In the genomic region with DNA sequence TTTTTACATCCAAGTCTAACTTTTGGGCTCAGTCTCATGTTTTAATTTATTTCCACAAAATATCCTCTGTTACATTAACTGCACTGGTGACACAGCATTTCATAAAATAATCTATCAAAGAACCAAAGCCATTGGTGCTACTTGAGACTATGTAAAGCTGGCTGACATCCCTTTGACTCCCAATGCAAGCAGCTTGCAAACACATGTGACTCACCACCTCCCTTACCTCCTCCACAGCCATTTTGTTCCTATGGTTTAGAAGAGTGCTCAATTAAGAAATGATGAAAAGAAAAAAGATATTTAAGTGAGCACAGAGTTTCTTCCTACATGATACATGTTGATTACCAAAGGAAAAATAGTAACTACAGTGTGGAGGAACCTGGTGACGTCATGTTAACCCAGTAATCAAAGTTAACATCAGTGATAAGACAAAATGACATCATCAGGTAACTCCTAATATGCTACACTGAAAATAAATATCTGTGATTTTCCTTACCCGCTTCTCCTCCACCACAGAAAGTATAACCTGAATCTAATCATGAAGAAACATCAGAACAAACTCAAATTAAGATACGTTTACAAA, we compare ENCODE assay signal across 2 cellular contexts.
TF ChIP-seq lines count a peak whose summit lies in the region.

No MANE protein-coding gene starts in this region.

TF ChIP-seq in HepG2, 621 proteins besides CTCF, POLR2A, EP300 and RAD21:
- TF ChIP-seq, protein P1, sequence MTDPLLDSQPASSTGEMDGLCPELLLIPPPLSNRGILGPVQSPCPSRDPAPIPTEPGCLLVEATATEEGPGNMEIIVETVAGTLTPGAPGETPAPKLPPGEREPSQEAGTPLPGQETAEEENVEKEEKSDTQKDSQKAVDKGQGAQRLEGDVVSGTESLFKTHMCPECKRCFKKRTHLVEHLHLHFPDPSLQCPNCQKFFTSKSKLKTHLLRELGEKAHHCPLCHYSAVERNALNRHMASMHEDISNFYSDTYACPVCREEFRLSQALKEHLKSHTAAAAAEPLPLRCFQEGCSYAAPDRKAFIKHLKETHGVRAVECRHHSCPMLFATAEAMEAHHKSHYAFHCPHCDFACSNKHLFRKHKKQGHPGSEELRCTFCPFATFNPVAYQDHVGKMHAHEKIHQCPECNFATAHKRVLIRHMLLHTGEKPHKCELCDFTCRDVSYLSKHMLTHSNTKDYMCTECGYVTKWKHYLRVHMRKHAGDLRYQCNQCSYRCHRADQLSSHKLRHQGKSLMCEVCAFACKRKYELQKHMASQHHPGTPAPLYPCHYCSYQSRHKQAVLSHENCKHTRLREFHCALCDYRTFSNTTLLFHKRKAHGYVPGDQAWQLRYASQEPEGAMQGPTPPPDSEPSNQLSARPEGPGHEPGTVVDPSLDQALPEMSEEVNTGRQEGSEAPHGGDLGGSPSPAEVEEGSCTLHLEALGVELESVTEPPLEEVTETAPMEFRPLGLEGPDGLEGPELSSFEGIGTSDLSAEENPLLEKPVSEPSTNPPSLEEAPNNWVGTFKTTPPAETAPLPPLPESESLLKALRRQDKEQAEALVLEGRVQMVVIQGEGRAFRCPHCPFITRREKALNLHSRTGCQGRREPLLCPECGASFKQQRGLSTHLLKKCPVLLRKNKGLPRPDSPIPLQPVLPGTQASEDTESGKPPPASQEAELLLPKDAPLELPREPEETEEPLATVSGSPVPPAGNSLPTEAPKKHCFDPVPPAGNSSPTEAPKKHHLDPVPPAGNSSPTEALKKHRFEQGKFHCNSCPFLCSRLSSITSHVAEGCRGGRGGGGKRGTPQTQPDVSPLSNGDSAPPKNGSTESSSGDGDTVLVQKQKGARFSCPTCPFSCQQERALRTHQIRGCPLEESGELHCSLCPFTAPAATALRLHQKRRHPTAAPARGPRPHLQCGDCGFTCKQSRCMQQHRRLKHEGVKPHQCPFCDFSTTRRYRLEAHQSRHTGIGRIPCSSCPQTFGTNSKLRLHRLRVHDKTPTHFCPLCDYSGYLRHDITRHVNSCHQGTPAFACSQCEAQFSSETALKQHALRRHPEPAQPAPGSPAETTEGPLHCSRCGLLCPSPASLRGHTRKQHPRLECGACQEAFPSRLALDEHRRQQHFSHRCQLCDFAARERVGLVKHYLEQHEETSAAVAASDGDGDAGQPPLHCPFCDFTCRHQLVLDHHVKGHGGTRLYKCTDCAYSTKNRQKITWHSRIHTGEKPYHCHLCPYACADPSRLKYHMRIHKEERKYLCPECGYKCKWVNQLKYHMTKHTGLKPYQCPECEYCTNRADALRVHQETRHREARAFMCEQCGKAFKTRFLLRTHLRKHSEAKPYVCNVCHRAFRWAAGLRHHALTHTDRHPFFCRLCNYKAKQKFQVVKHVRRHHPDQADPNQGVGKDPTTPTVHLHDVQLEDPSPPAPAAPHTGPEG (CRISPR knock-in tag; IDR thresholded peaks at IDR 0.05) = no peak
- TF ChIP-seq CREB1 (IDR thresholded peaks at IDR 0.05) (peak; percentile 77), CREB1 (CRISPR knock-in tag; IDR thresholded peaks at IDR 0.05) (no peak), ATF7 (IDR thresholded peaks at IDR 0.05) (peak; percentile 96), ATF7 (CRISPR knock-in tag; IDR thresholded peaks at IDR 0.05) (no peak), ZNF703 (CRISPR knock-in tag; IDR thresholded peaks at IDR 0.05; ENCODE audit: borderline replicate concordance) (no peak), ZNF576 (CRISPR knock-in tag; IDR thresholded peaks at IDR 0.05) (no peak), ZNF549 (CRISPR knock-in tag; IDR thresholded peaks at IDR 0.05) (no peak)
- TF ChIP-seq, protein P2, sequence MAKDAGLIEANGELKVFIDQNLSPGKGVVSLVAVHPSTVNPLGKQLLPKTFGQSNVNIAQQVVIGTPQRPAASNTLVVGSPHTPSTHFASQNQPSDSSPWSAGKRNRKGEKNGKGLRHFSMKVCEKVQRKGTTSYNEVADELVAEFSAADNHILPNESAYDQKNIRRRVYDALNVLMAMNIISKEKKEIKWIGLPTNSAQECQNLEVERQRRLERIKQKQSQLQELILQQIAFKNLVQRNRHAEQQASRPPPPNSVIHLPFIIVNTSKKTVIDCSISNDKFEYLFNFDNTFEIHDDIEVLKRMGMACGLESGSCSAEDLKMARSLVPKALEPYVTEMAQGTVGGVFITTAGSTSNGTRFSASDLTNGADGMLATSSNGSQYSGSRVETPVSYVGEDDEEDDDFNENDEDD (CRISPR knock-in tag; IDR thresholded peaks at IDR 0.05; ENCODE audit: borderline replicate concordance) = no peak

TF ChIP-seq in GM12878, 131 proteins besides CTCF, POLR2A, EP300 and RAD21:
- TF ChIP-seq ATF7 (IDR thresholded peaks at IDR 0.05; ENCODE audit: low read depth) = peak; percentile 79
- no peak for TF ChIP-seq KDM1A (IDR thresholded peaks at IDR 0.05; ENCODE audit: borderline replicate concordance)
